In the genomic region with DNA sequence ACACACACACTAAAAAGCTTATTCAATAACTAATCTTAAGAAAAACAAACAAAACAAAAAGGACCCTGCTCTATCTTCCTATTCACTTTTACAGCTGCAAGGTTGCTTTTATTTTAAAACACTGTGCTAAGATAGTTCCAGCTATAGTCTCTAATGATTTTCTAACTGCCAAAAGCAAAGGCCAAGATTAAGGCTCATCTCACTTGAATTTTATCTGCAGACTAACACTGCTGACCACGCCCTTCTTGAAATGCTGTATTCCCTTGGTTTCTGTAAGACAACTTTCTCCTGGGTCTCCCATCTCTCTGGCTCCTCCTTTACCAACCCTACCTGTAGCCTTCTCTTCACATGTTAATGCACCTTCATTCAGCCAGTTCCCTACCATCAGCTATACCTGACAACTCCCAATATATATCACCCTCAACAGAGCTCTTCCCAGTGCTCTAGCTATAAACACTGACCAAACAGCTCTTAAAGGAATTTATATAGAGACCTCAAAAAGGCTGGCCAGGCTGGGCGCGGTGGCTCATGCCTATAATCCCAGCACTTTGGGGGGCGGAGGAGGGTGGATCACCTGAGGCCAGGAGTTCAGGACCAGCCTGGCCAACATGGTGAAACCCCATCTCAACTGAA, we compare ENCODE assay signal across 13 cellular contexts.
"Had no signal": no experiment of that assay in that cellular context is flagged by ENCODE, and none has a peak within 500 bp of the region (broad histone marks: within the 10 kb centered on the region; RNA-seq: fewer than 3 reads in every experiment).

No MANE protein-coding gene starts in this region.

- H3K4me1 ChIP-seq: ascending aorta, left lung, thyroid gland had no signal

- H3K27me3 ChIP-seq: ascending aorta, left lung, thyroid gland had no signal

- H3K27ac Mint-ChIP-seq: activated T-cell treated with anti-CD3 and anti-CD28 coated beads, Interleukin-2, amount 50 U/mL, for 72 hours had no signal

- H3K4me3 Mint-ChIP-seq: activated T-cell treated with anti-CD3 and anti-CD28 coated beads, Interleukin-2, amount 50 U/mL, for 72 hours; neural crest cell had no signal

- H3K36me3 ChIP-seq: ascending aorta, left lung, thyroid gland had no signal

- H3K9me3 ChIP-seq: ascending aorta, left lung, thyroid gland had no signal

- H3K27ac ChIP-seq: ascending aorta, left lung, thyroid gland had no signal

- ATAC-seq: activated T-cell treated with anti-CD3 and anti-CD28 coated beads, Interleukin-2, amount 50 U/mL, for 72 hours; esophagus mucosa had no signal

- DNase-seq: activated CD4-positive, alpha-beta T cell treated with anti-CD3 and anti-CD28 coated beads for 1 hour; activated CD8-positive, alpha-beta memory T cell treated with anti-CD3 and anti-CD28 coated beads for 24 hours; activated CD8-positive, alpha-beta memory T cell treated with anti-CD3 and anti-CD28 coated beads, Interleukin-2, amount 50 U/mL, for 48 hours; activated effector memory CD4-positive, alpha-beta T cell treated with anti-CD3 and anti-CD28 coated beads, Interleukin-2, amount 50 U/mL, for 16 hours; activated naive CD4-positive, alpha-beta T cell treated with anti-CD3 and anti-CD28 coated beads, Interleukin-2, amount 50 U/mL, for 16 hours; activated T-cell treated with anti-CD3 and anti-CD28 coated beads, Interleukin-2, amount 50 U/mL, for 72 hours; cortex of kidney; left lung; stimulated activated naive CD4-positive, alpha-beta T cell; thyroid gland had no signal

- H3K4me3 ChIP-seq: ascending aorta, left lung, thyroid gland had no signal

- H3K9me3 Mint-ChIP-seq: activated T-cell treated with anti-CD3 and anti-CD28 coated beads, Interleukin-2, amount 50 U/mL, for 72 hours; neural crest cell had no signal
